Comparison of ENCODE assay signal across 2 cellular contexts in genomic region chr6:36663504-36664446, GRCh38.
A peak's percentile ranks its signal among the peaks of the same experiment; 100 is the strongest.
TF ChIP-seq lines count a peak whose summit lies in the region.

No MANE protein-coding gene starts in this region.

TF ChIP-seq in IMR-90, 13 proteins besides CTCF, POLR2A, EP300 and RAD21:
- TF ChIP-seq NFE2L2 (IDR thresholded peaks at IDR 0.05; ENCODE audit: low read depth, low read length) = 0 out of 2 replicates have a peak, but pooled peaks have one; percentile 49
- no peak for TF ChIP-seq SMC3 (IDR thresholded peaks at IDR 0.05; ENCODE audit: low read depth, low read length)

TF ChIP-seq in GM12878, 131 proteins besides CTCF, POLR2A, EP300 and RAD21:
- TF ChIP-seq ZNF217 (IDR thresholded peaks at IDR 0.05) = peak; percentile 84
- no peak for TF ChIP-seq STAT1 (conservative IDR thresholded peaks at IDR 0.05)
- peak; percentile 52; the same call in 1 of the 2 replicates for TF ChIP-seq KDM1A (IDR thresholded peaks at IDR 0.05; ENCODE audit: borderline replicate concordance)
- no peak for TF ChIP-seq ZNF687 (IDR thresholded peaks at IDR 0.05)
- TF ChIP-seq NR2F1 (conservative IDR thresholded peaks at IDR 0.05) = peak; percentile 50; the same call in 1 of the 2 replicates
- TF ChIP-seq SPI1 (IDR thresholded peaks at IDR 0.05; ENCODE audit: borderline replicate concordance, insufficient read depth, low read depth, low read length) = 0 out of 2 replicates have a peak, but pooled peaks have one; percentile 6
- no peak for TF ChIP-seq BCLAF1 (IDR thresholded peaks at IDR 0.05)
- TF ChIP-seq ZNF207 (IDR thresholded peaks at IDR 0.05; ENCODE audit: borderline replicate concordance) = 0 out of 2 replicates have a peak, but pooled peaks have one; percentile 36
- TF ChIP-seq RUNX3 (IDR thresholded peaks at IDR 0.05; ENCODE audit: low read length) = peak; percentile 4
- no peak for TF ChIP-seq MYB (IDR thresholded peaks at IDR 0.05; ENCODE audit: borderline replicate concordance, low read depth, low read length)
- TF ChIP-seq IRF4 (IDR thresholded peaks at IDR 0.05; ENCODE audit: low read depth, low read length) = no peak
- no peak for TF ChIP-seq CREB1 (IDR thresholded peaks at IDR 0.05; ENCODE audit: low read depth)
- no peak for TF ChIP-seq CHD2 (IDR thresholded peaks at IDR 0.05; ENCODE audit: borderline replicate concordance, low read depth, low read length)
- no peak for TF ChIP-seq BMI1 (IDR thresholded peaks at IDR 0.05; ENCODE audit: borderline replicate concordance)
- peak; percentile 81 for TF ChIP-seq SMARCA5 (IDR thresholded peaks at IDR 0.05)
- TF ChIP-seq ZNF274 (IDR thresholded peaks at IDR 0.05; ENCODE audit: insufficient read depth, insufficient read length) = no peak
- TF ChIP-seq JUNB (IDR thresholded peaks at IDR 0.05) = peak; percentile 64
- TF ChIP-seq NFIC (IDR thresholded peaks at IDR 0.05; ENCODE audit: low read depth, low read length) = peak; percentile 14; the same call in 1 of the 2 replicates
- TF ChIP-seq ZNF24 (IDR thresholded peaks at IDR 0.05) = 0 out of 2 replicates have a peak, but pooled peaks have one; percentile 30
- TF ChIP-seq TCF12 (IDR thresholded peaks at IDR 0.05; ENCODE audit: low read depth, low read length) = no peak
- TF ChIP-seq WRNIP1 (IDR thresholded peaks at IDR 0.05; ENCODE audit: borderline replicate concordance, low read depth, low read length) = no peak
- no peak for TF ChIP-seq SMAD1 (IDR thresholded peaks at IDR 0.05; ENCODE audit: low read depth, partially characterized antibody)
- TF ChIP-seq USF2 (IDR thresholded peaks at IDR 0.05; ENCODE audit: borderline replicate concordance, low read depth, low read length) = no peak
- TF ChIP-seq POU2F2 (IDR thresholded peaks at IDR 0.05; ENCODE audit: borderline replicate concordance, low read depth, low read length) = no peak
- no peak for TF ChIP-seq CEBPB (IDR thresholded peaks at IDR 0.05; ENCODE audit: borderline replicate concordance in 1 of 2, low read depth in 2 of 2, low read length in 2 of 2)
